In the genomic region with DNA sequence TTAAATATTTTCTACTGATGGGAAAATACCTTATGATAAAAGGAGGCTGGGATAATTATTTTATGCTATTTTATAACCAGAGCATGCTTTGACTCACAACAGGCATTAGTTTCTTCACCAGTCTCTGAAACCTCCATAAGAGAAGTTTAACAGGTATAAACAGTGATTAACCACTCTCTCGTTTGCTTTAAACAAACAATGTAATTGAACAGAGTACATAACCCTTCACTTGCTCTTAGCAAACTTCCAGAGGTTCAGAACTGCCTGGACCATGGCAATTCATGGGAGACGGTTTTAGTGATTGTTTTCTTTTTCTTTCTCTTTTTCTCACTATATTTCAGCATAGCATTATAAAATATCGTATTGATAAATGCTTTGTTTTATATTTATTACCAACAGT, we compare ENCODE assay signal across 26 cellular contexts. TPM values are rescaled to one million over a fixed set of nuclear protein-coding genes. Genes with fewer than 3 reads are reported as not detected.
DNase-seq lines count a peak whose midpoint lies in the region; ATAC-seq, FAIRE-seq and TF ChIP-seq lines count a peak whose summit lies in the region.
"Had no signal": no experiment of that assay in that cellular context is flagged by ENCODE, and none has a peak within 500 bp of the region (broad histone marks: within the 10 kb centered on the region; RNA-seq: fewer than 3 reads in every experiment).

No MANE protein-coding gene starts in this region.

- H3K27me3 ChIP-seq in RWPE2 (ENCODE audit: insufficient read depth, poor library complexity, severe bottlenecking) (no peaks in the 10 kb centered on the region), left lung (peaks cover 0 to 8% of the 10 kb centered on the region in 2 donors)
- H3K27me3 ChIP-seq: BE2C had no signal

- no TSS peak for BruUV-seq in OCI-LY7 (replicated peaks; lab: Mats Ljungman, UMichigan)

- H3K27ac ChIP-seq in RWPE2 (ENCODE audit: poor library complexity, severe bottlenecking) (peak overlapping the region; percentile 5), left lung (no peak overlapping the region), OCI-LY7 (ENCODE audit: low read depth, low read length, poor library complexity, severe bottlenecking) (no peak overlapping the region)

- H3K36me3 ChIP-seq in RWPE2 (ENCODE audit: low read depth) (peaks cover 57% of the 10 kb centered on the region), left lung (no peaks in the 10 kb centered on the region), OCI-LY7 (ENCODE audit: insufficient read depth, low read length) (peaks cover 11% of the 10 kb centered on the region)
- H3K36me3 ChIP-seq: BE2C had no signal

- H3K9me3 ChIP-seq in RWPE2 (ENCODE audit: severe bottlenecking) (peaks cover 5% of the 10 kb centered on the region), left lung (no peaks in the 10 kb centered on the region), OCI-LY7 (ENCODE audit: low read length) (peaks cover 14% of the 10 kb centered on the region)
- H3K9me3 ChIP-seq: BE2C had no signal

- intact Hi-C loops in left lung (cut with DNase I) (no loop called here), OCI-LY7 (cut with micrococcal nuclease; ENCODE audit: unreplicated experiment) (no loop called here)

- no peaks in the 10 kb centered on the region for H4K20me1 ChIP-seq in OCI-LY7 (ENCODE audit: insufficient read depth, low read length)

- TF ChIP-seq CTCF in RWPE2 (IDR thresholded peaks at IDR 0.05; ENCODE audit: poor library complexity, severe bottlenecking) (no peak), left lung (IDR thresholded peaks at IDR 0.05) (no peak), OCI-LY7 (conservative IDR thresholded peaks at IDR 0.05; ENCODE audit: low read length) (no peak)

- H3K9me2 ChIP-seq in OCI-LY7 (ENCODE audit: insufficient read depth, low read length): no peaks in the 10 kb centered on the region

- TF ChIP-seq POLR2A in GM12892 (IDR thresholded peaks at IDR 0.05; ENCODE audit: low read depth, low read length): no peak

- no peak overlapping the region for H2AFZ ChIP-seq in OCI-LY7 (ENCODE audit: low read length)

- no peaks in the 10 kb centered on the region for H3K79me2 ChIP-seq in OCI-LY7 (ENCODE audit: insufficient read depth, low read depth, low read length)

- POLR2A ChIA-PET in OCI-LY7 (lab: Charles Lee): no interaction called here

- no peak overlapping the region for H3K4me2 ChIP-seq in OCI-LY7 (ENCODE audit: low read length)

- peak; percentile 64 for DNase-seq in NCI-H510A treated with DMSO at 0.1 percent for 48 hours (lab: John Stamatoyannopoulos, UW)
- DNase-seq in NCI-H510A (lab: John Stamatoyannopoulos, UW): no peak
- DNase-seq in RWPE2 (ENCODE audit: low spot score): no peak
- DNase-seq in left lung: no peak
- DNase-seq in GM12892 (ENCODE audit: insufficient read length): no peak
- DNase-seq in NOMO-1 treated with DMSO at 0.1 percent for 48 hours (lab: John Stamatoyannopoulos, UW; ENCODE audit: unreplicated experiment): no peak
- no peak for DNase-seq in OCI-LY7 (ENCODE audit: low spot score)
- DNase-seq: BE2C; CD4-positive, CD25-positive, alpha-beta regulatory T cell; COR-L47; DMS 273 treated with DMSO at 0.1 percent for 48 hours; GF-D8; HFFc6; KG1; MV-4-11; NCI-H1417 treated with DMSO at 0.1 percent for 48 hours; NCI-H2029 treated with DMSO at 0.1 percent for 48 hours; NCI-H524; NK-92 treated with Interleukin-12 subunit alpha and Interleukin-12 subunit beta, amount 100 ng/mL, for 24 hours; OCI-M1; SIG-M5; T-cell had no signal

- CTCF ChIA-PET in OCI-LY7 (lab: Charles Lee; ENCODE audit: unreplicated experiment): no interaction called here

- no peak overlapping the region for H3K4me3 ChIP-seq in RWPE2 (ENCODE audit: severe bottlenecking)
- no peak overlapping the region for H3K4me3 ChIP-seq in left lung
- no peak overlapping the region for H3K4me3 ChIP-seq in OCI-LY7 (ENCODE audit: low read depth, low read length, poor library complexity, severe bottlenecking)

- ATAC-seq in RWPE2 (ENCODE audit: low read depth) (no peak), left lung (peak; percentile 93)
- ATAC-seq: SK-N-SH treated with all-trans-retinoic acid at 6 μM for 48 hours, T-cell had no signal

- H3K4me1 ChIP-seq in RWPE2 (ENCODE audit: insufficient read depth, poor library complexity, severe bottlenecking): peaks cover 23% of the 10 kb centered on the region
- no peaks in the 10 kb centered on the region for H3K4me1 ChIP-seq in left lung
- peaks cover 11% of the 10 kb centered on the region for H3K4me1 ChIP-seq in OCI-LY7 (ENCODE audit: insufficient read depth, low read length, poor library complexity, severe bottlenecking)
- H3K4me1 ChIP-seq: BE2C had no signal

- no peak for FAIRE-seq in GM12892 (lab: Jason Lieb, UNC)
- FAIRE-seq: A204.1, GM18507, H54 had no signal

RNA-seq across cellular contexts. Expression of a gene that starts 35.3 kb away (rescaled TPM):
- total RNA-seq in left lung (1 to 10 TPM; 5.2 to 8.4 TPM), OCI-LY7 (2022) (4.7 and 4.8 TPM in 2 replicates)
- 2.7 TPM for polyA plus RNA-seq in GM12892 (2012; ENCODE audit: missing spikeins)
- total RNA-seq in OCI-LY7 (2014; rRNA removed; shearing (Covaris generic)): 4.1 and 6.6 TPM in 2 replicates
